Comparison of ENCODE assay signal across 20 cellular contexts in the genomic region with DNA sequence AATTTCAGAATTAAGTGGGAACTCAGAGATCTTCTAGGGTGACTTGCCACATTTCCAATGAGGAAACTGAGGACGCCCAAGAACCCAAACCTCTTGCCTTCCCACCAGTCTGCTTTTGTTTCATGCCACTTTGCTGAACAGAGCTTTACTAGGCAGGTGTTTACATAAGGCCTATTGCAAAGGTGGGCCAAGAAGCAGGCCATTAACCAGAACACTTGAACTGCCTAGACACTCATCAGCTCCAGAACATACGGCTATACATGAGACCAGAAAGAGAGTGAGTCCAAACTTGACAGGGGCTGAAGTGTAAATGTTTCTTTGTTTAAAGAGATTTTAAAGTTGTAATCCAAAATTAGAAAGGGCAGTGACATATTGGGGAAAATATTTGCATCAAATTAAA. TPM values are rescaled to one million over a fixed set of nuclear protein-coding genes. Genes with fewer than 3 reads are reported as not detected.
DNase-seq lines count a peak whose midpoint lies in the region; ATAC-seq, FAIRE-seq and TF ChIP-seq lines count a peak whose summit lies in the region.
"Had no signal": no experiment of that assay in that cellular context is flagged by ENCODE, and none has a peak within 500 bp of the region (broad histone marks: within the 10 kb centered on the region; RNA-seq: fewer than 3 reads in every experiment).

No MANE protein-coding gene starts in this region.

- no peak for TF ChIP-seq EP300 in GM12878 (IDR thresholded peaks at IDR 0.05; ENCODE audit: borderline replicate concordance in 1 of 2, control insufficient read depth in 1 of 2, low read depth in 2 of 2, low read length in 2 of 2)

- peak overlapping the region; percentile 98 for H3K27ac Mint-ChIP-seq in MCF 10A (ENCODE audit: low read depth, unreplicated experiment)
- H3K27ac Mint-ChIP-seq in type B pancreatic cell, result no peak overlapping the region
- H3K27ac Mint-ChIP-seq: HFFc6, mesothelial cell of epicardium had no signal

- no peak for DNase-seq in MCF 10A (ENCODE audit: unreplicated experiment)
- DNase-seq in mammary epithelial cell, result no peak
- no peak for DNase-seq in HTR-8/SVneo (ENCODE audit: insufficient read length, low spot score)
- DNase-seq in GM12878 (ENCODE audit: low read depth, low spot score), result no peak
- peak; percentile 1 for DNase-seq in type B pancreatic cell (ENCODE audit: extremely low spot score, unreplicated experiment)
- DNase-seq in stimulated activated CD4-positive, alpha-beta T cell treated with anti-CD3 and anti-CD28 coated beads, Interleukin-15, amount 100 ng/mL, for 24 hours, result no peak
- DNase-seq in effector CD8-positive, alpha-beta T cell (lab: John Stamatoyannopoulos, UW), result no peak
- DNase-seq: HFFc6, islet precursor cell, MM.1S, NCI-H1930, NCI-H82, right cardiac atrium had no signal

- H3K4me2 ChIP-seq in mammary epithelial cell (ENCODE audit: insufficient read depth, low read depth, low read length) (no peak overlapping the region), GM12878 (ENCODE audit: control insufficient read depth, insufficient read depth) (peak overlapping the region; percentile 30; the same call in 1 of the 2 replicates)
- H3K4me2 ChIP-seq: BLaER1 had no signal

- H3K4me3 Mint-ChIP-seq in MCF 10A (ENCODE audit: unreplicated experiment) (no peak overlapping the region), type B pancreatic cell (no peak overlapping the region)
- H3K4me3 Mint-ChIP-seq: HFFc6, mesothelial cell of epicardium had no signal

- H3K27me3 ChIP-seq in mammary epithelial cell (ENCODE audit: insufficient read depth, low read length) (no peaks in the 10 kb centered on the region), GM12878 (replicated peaks in 1 of 2; ENCODE audit: control insufficient read depth in 2 of 2, insufficient read depth in 2 of 2, low read length in 1 of 2) (no peaks in the 10 kb centered on the region)
- H3K27me3 ChIP-seq: BLaER1, neutrophil, suprapubic skin had no signal

- H3K4me1 ChIP-seq in mammary epithelial cell (ENCODE audit: insufficient read depth, low read length) (no peaks in the 10 kb centered on the region), GM12878 (ENCODE audit: control insufficient read depth, insufficient read depth, low read length) (peaks cover 26% of the 10 kb centered on the region)
- H3K4me1 ChIP-seq: BLaER1 had no signal

- no peak for TF ChIP-seq RAD21 in GM12878 (IDR thresholded peaks at IDR 0.05; ENCODE audit: insufficient read depth, low read depth, low read length)

- H4K20me1 ChIP-seq in mammary epithelial cell (ENCODE audit: insufficient read depth, low read length) (no peaks in the 10 kb centered on the region), GM12878 (ENCODE audit: control insufficient read depth, insufficient read depth) (no peaks in the 10 kb centered on the region)
- H4K20me1 ChIP-seq: BLaER1 had no signal

- SMC1A ChIA-PET in GM12878 (lab: Charles Lee; ENCODE audit: uncharacterized antibody, unreplicated experiment), result interaction anchor here (1.1 to 12.1 kb wide), 8 partner anchors 9 to 80 kb away, joined by 4 to 487 read pairs (median 6); a partner anchor contains a TSS

- CTCF ChIA-PET in MCF 10A (lab: Yijun Ruan, JAX) (interaction anchor here (0.6 to 2.1 kb wide), 2 partner anchors 28 to 151 kb away, joined by 3 to 10 read pairs; no protein-coding TSS in a partner anchor), mammary epithelial cell (lab: Charles Lee; ENCODE audit: low non-redundant PET) (no interaction called here), GM12878 (lab: Yijun Ruan, JAX) (interaction anchor here (0.7 to 25.9 kb wide), 4 partner anchors 12 to 45 kb away, joined by 3 to 481 read pairs (median 5); a partner anchor contains a TSS)

- H3K4me1 Mint-ChIP-seq in MCF 10A (ENCODE audit: insufficient read depth, unreplicated experiment) (peaks cover 41% of the 10 kb centered on the region), type B pancreatic cell (ENCODE audit: unreplicated experiment) (peaks cover 10% of the 10 kb centered on the region)

- no peaks in the 10 kb centered on the region for H3K9me3 ChIP-seq in mammary epithelial cell (replicated peaks; ENCODE audit: insufficient read depth, low read length)
- no peaks in the 10 kb centered on the region; the same call in 1 of the 3 replicates for H3K9me3 ChIP-seq in GM12878 (replicated peaks; ENCODE audit: control insufficient read depth, insufficient read depth, low read length)
- H3K9me3 ChIP-seq: BLaER1, neutrophil, suprapubic skin had no signal

- RAD21 ChIA-PET in GM12878 (lab: Charles Lee; ENCODE audit: unreplicated experiment), result interaction anchor here (1.0 to 15.4 kb wide), 4 partner anchors 9 to 39 kb away, joined by 3 to 419 read pairs (median 4); a partner anchor contains a TSS

- POLR2A ChIA-PET in MCF 10A (lab: Yijun Ruan, JAX), result interaction anchor here (0.8 to 2.8 kb wide), 3 partner anchors 9 to 359 kb away, joined by 3 to 17 read pairs (median 5); no protein-coding TSS in a partner anchor
- POLR2A ChIA-PET in GM12878 (lab: Charles Lee), result interaction anchor here (0.9 to 3.4 kb wide), 5 partner anchors 9 to 127 kb away, joined by 3 to 20 read pairs (median 4); a partner anchor contains a TSS

- dilution Hi-C loops in mammary epithelial cell (cut with HindIII; ENCODE audit: low sequenced_read_pairs), result no loop called here

- H3K4me3 ChIP-seq in mammary epithelial cell (replicated peaks in 1 of 3; ENCODE audit: insufficient read depth in 1 of 3, low read depth in 2 of 3, low read length in 3 of 3) (no peak overlapping the region), GM12878 (no peak overlapping the region)
- H3K4me3 ChIP-seq: BLaER1, suprapubic skin had no signal

- no peaks in the 10 kb centered on the region for H3K9me3 Mint-ChIP-seq in MCF 10A (ENCODE audit: unreplicated experiment)
- H3K9me3 Mint-ChIP-seq in type B pancreatic cell, result no peaks in the 10 kb centered on the region
- H3K9me3 Mint-ChIP-seq: HFFc6, mesothelial cell of epicardium had no signal

- H3K27me3 Mint-ChIP-seq in MCF 10A (ENCODE audit: insufficient read depth, unreplicated experiment) (no peaks in the 10 kb centered on the region), type B pancreatic cell (no peaks in the 10 kb centered on the region)

- in situ Hi-C loops in mammary epithelial cell (cut with MboI; ENCODE audit: low sequenced_read_pairs in 2 of 2) (no loop called here), GM12878 (cut with MboI) (loop anchor here (25.0 kb wide), 1 partner anchor 1771 kb away; a partner anchor contains a TSS)

- H2AFZ ChIP-seq in mammary epithelial cell (ENCODE audit: low read depth, low read length) (no peak overlapping the region), GM12878 (ENCODE audit: control insufficient read depth, low read depth, low read length) (no peak overlapping the region)

- ATAC-seq in GM12878, result peak; percentile 33
- ATAC-seq: right cardiac atrium had no signal

- no peak for TF ChIP-seq CTCF in MCF 10A (IDR thresholded peaks at IDR 0.05; ENCODE audit: unreplicated experiment)
- TF ChIP-seq CTCF in mammary epithelial cell (conservative IDR thresholded peaks at IDR 0.05 in 1 of 2, IDR thresholded peaks at IDR 0.05 in 1 of 2; ENCODE audit: extremely low read depth in 1 of 2, insufficient read depth in 1 of 2, low read depth in 1 of 2, low read length in 2 of 2), result no peak
- no peak for TF ChIP-seq CTCF in GM12878 (IDR thresholded peaks at IDR 0.05 in 2 of 3, conservative IDR thresholded peaks at IDR 0.05 in 1 of 3; ENCODE audit: control insufficient read depth in 2 of 3, extremely low read depth in 1 of 3, insufficient read depth in 1 of 3, low read depth in 3 of 3, low read length in 3 of 3)
- TF ChIP-seq CTCF in type B pancreatic cell (conservative IDR thresholded peaks at IDR 0.05), result no peak

- H3K36me3 Mint-ChIP-seq in MCF 10A (ENCODE audit: insufficient read depth, unreplicated experiment), result no peaks in the 10 kb centered on the region
- H3K36me3 Mint-ChIP-seq in type B pancreatic cell, result no peaks in the 10 kb centered on the region
- H3K36me3 Mint-ChIP-seq: mesothelial cell of epicardium had no signal

- H3K79me2 ChIP-seq in mammary epithelial cell (ENCODE audit: insufficient read depth, low read length), result no peaks in the 10 kb centered on the region
- peaks cover 87% of the 10 kb centered on the region for H3K79me2 ChIP-seq in GM12878 (ENCODE audit: control insufficient read depth, insufficient read depth, low read length)

- intact Hi-C loops in MCF 10A (cut with micrococcal nuclease), result no loop called here
- intact Hi-C loops in mammary epithelial cell (cut with micrococcal nuclease), result no loop called here
- intact Hi-C loops in GM12878 (cut with micrococcal nuclease; ENCODE audit: unreplicated experiment), result no loop called here

- no peak overlapping the region for H3K27ac ChIP-seq in mammary epithelial cell (ENCODE audit: insufficient read depth, low read depth, low read length)
- no peak overlapping the region; the same call in 1 of the 2 replicates for H3K27ac ChIP-seq in GM12878 (ENCODE audit: control insufficient read depth, insufficient read depth)
- H3K27ac ChIP-seq: BLaER1, neutrophil had no signal

- WGBS in mammary epithelial cell (ENCODE audit: low coverage, missing lambda C conversion rate), result 67% methylated on average over 2 of the region's 2 CpGs
- WGBS in GM12878 (ENCODE audit: insufficient coverage, insufficient replicate concordance, low lambda C conversion rate, missing lambda C conversion rate), result 67% methylated on average over 2 of the region's 2 CpGs

- H3K9ac ChIP-seq in mammary epithelial cell (ENCODE audit: insufficient read depth, low read length), result no peak overlapping the region
- H3K9ac ChIP-seq in GM12878 (ENCODE audit: control insufficient read depth, insufficient read depth, low read length), result no peak overlapping the region
- H3K9ac ChIP-seq: BLaER1 had no signal

- TF ChIP-seq POLR2A in GM12878 (IDR thresholded peaks at IDR 0.05; ENCODE audit: low read depth, low read length), result no peak

- BruUV-seq in MCF 10A (replicated peaks; lab: Mats Ljungman, UMichigan) (no TSS peak), mammary epithelial cell (replicated peaks; lab: Mats Ljungman, UMichigan) (no TSS peak), GM12878 (replicated peaks; lab: Mats Ljungman, UMichigan) (no TSS peak)

- H3K36me3 ChIP-seq in mammary epithelial cell (ENCODE audit: insufficient read depth, low read length) (no peaks in the 10 kb centered on the region), GM12878 (ENCODE audit: control insufficient read depth in 2 of 2, insufficient read depth in 2 of 2, low read length in 1 of 2) (peaks cover 0 to 39% of the 10 kb centered on the region in 2 experiments)
- H3K36me3 ChIP-seq: BLaER1, neutrophil, suprapubic skin had no signal

- FAIRE-seq in HTR-8/SVneo (lab: Jason Lieb, UNC) (peak; percentile 54), GM12878 (lab: Jason Lieb, UNC) (no peak)
- FAIRE-seq: bronchial epithelial cell had no signal

RNA-seq across cellular contexts. Expression of a gene that starts 11.5 kb away (rescaled TPM):
- total RNA-seq in MCF 10A (2022) (not detected in 2 replicates), mammary epithelial cell (not detected), GM12878 (2014; rRNA removed) (153 and 158 TPM in 2 replicates), GM12878 (2014; rRNA removed; fragmentation: Illumina TruSeq; extraction: Trizol) (94.0 and 99.6 TPM in 2 replicates), GM12878 (2021) (99.8 and 107 TPM in 2 replicates), type B pancreatic cell (ENCODE audit: low replicate concordance) (2.2 and 2.6 TPM in 2 replicates)
- polyA plus RNA-seq in mammary epithelial cell (not detected), GM12878 (2011; rRNA removed) (53.9 and 98.3 TPM in 2 replicates), GM12878 (2014; fragmentation: Illumina TruSeq; extraction: Trizol) (30.7 and 93.4 TPM in 2 replicates), GM12878 (2014; fragmentation: Nextera tagmentation; extraction: Ambion mirVana) (10 to 100 TPM in 1 of 2 experiments, 1 to 10 TPM in 1; 10.0 to 30.9 TPM), GM12878 (2014; rRNA removed) (147 and 176 TPM in 2 replicates), GM12878 (2016; fragmentation: Nextera tagmentation; extraction: Ambion mirVana) (100 to 1,000 TPM; 133 to 154 TPM)
- polyA minus RNA-seq in mammary epithelial cell, result not detected
- 55.3 and 58.4 TPM in 2 replicates for total RNA-seq in GM12878 (2013; cell fraction: nucleolus; rRNA removed)
- 105 TPM for polyA plus RNA-seq in GM12878 (2011; ENCODE audit: low read depth)
- polyA plus RNA-seq in GM12878 (2011; cell fraction: cytosol; rRNA removed), result 136 and 190 TPM in 2 replicates
- polyA plus RNA-seq in GM12878 (2011; cell fraction: nucleus; rRNA removed), result 87.8 and 92.3 TPM in 2 replicates
- polyA plus RNA-seq in GM12878 (2012), result 86.3 and 91.1 TPM in 2 replicates
- polyA minus RNA-seq in GM12878 (2011; rRNA and poly(A)+ RNA removed), result 18.5 and 50.6 TPM in 2 replicates
- 21.5 and 22.8 TPM in 2 replicates for polyA minus RNA-seq in GM12878 (2011; cell fraction: cytosol; rRNA and poly(A)+ RNA removed)
- polyA minus RNA-seq in GM12878 (2011; cell fraction: nucleus; rRNA and poly(A)+ RNA removed), result 22.0 and 37.2 TPM in 2 replicates
- total RNA-seq: Daoy, HFFc6 had no signal
- polyA plus RNA-seq: fibroblast of lung had no signal

RNA-seq across cellular contexts. Expression of a gene that starts 44.6 kb away (rescaled TPM):
- total RNA-seq in MCF 10A (2022), result 3.2 and 4.2 TPM in 2 replicates
- 1 to 10 TPM; 2.8 TPM for total RNA-seq in mammary epithelial cell
- polyA plus RNA-seq in mammary epithelial cell, result 0.37 TPM
- polyA minus RNA-seq in mammary epithelial cell, result 5.5 TPM
- 10.7 and 13.0 TPM in 2 replicates for total RNA-seq in GM12878 (2013; cell fraction: nucleolus; rRNA removed)
- 0.98 and 1.8 TPM in 2 replicates for total RNA-seq in GM12878 (2014; rRNA removed)
- 1.2 and 1.8 TPM in 2 replicates for total RNA-seq in GM12878 (2014; rRNA removed; fragmentation: Illumina TruSeq; extraction: Trizol)
- total RNA-seq in GM12878 (2021), result 1.7 and 3.7 TPM in 2 replicates
- polyA plus RNA-seq in GM12878 (2011; ENCODE audit: low read depth), result 0.88 TPM
- 2.9 and 3.1 TPM in 2 replicates for polyA plus RNA-seq in GM12878 (2011; rRNA removed)
- 1.5 and 1.8 TPM in 2 replicates for polyA plus RNA-seq in GM12878 (2011; cell fraction: cytosol; rRNA removed)
- polyA plus RNA-seq in GM12878 (2011; cell fraction: nucleus; rRNA removed), result 2.6 and 2.8 TPM in 2 replicates
- 1.1 and 1.8 TPM in 2 replicates for polyA plus RNA-seq in GM12878 (2012)
- polyA plus RNA-seq in GM12878 (2014; fragmentation: Illumina TruSeq; extraction: Trizol), result 1.8 and 2.2 TPM in 2 replicates
- under 1 TPM; 0.24 to 0.47 TPM for polyA plus RNA-seq in GM12878 (2014; fragmentation: Nextera tagmentation; extraction: Ambion mirVana)
- polyA plus RNA-seq in GM12878 (2014; rRNA removed), result 1.0 and 1.4 TPM in 2 replicates
- 1 to 10 TPM; 1.0 to 1.8 TPM for polyA plus RNA-seq in GM12878 (2016; fragmentation: Nextera tagmentation; extraction: Ambion mirVana)
- polyA minus RNA-seq in GM12878 (2011; rRNA and poly(A)+ RNA removed), result 2.6 and 4.5 TPM in 2 replicates
- 0.62 and 1.7 TPM in 2 replicates for polyA minus RNA-seq in GM12878 (2011; cell fraction: cytosol; rRNA and poly(A)+ RNA removed)
- 2.3 and 3.1 TPM in 2 replicates for polyA minus RNA-seq in GM12878 (2011; cell fraction: nucleus; rRNA and poly(A)+ RNA removed)
- total RNA-seq in type B pancreatic cell (ENCODE audit: low replicate concordance), result 5.6 and 11.8 TPM in 2 replicates

Comparison
In these comparisons a context has a peak if more than half of its experiments do, and no peak if none do; other contexts are left out.
1. RNA of a gene that starts 11.5 kb away (total RNA-seq): 55.3 to 158 TPM in GM12878; 2.2 to 2.6 TPM in type B pancreatic cell, not detected in MCF 10A and not detected in mammary epithelial cell; every median in the first group is over 10 times any median in the second.